ENCODE assay signal across 8 cellular contexts in genomic region chr6:118652051-118652699, GRCh38. TPM values are rescaled to one million over a fixed set of nuclear protein-coding genes. Genes with fewer than 3 reads are reported as not detected.
A peak's percentile ranks its signal among the peaks of the same experiment; 100 is the strongest.
DNase-seq lines count a peak whose midpoint lies in the region; ATAC-seq and TF ChIP-seq lines count a peak whose summit lies in the region.

No MANE protein-coding gene starts in this region.

- peak overlapping the region in 10 of 11 experiments; percentile 43 to 91 (median 68); a peak in 13 of 22 replicates for H3K27ac ChIP-seq in BLaER1 treated with 17β-estradiol and CSF1 and Interleukin-3, amounts not matched to agents 10 nM and 100 nM

- no peak for DNase-seq in Jurkat, Clone E6-1 (ENCODE audit: low read depth, low spot score)
- no peak for DNase-seq in chondrocyte (ENCODE audit: low spot score)
- no peak for DNase-seq in natural killer cell
- no peak for DNase-seq in RPMI8226
- DNase-seq in EL: no peak
- no peak for DNase-seq in stimulated activated CD4-positive, alpha-beta T cell treated with anti-CD3 and anti-CD28 coated beads, Interleukin-1b, Interleukin-23, amount 100 ng/mL, for 48 hours
- DNase-seq in pons (ENCODE audit: low spot score): no peak

- peaks cover 0 to 40% (median 12%) of the 10 kb centered on the region in 11 experiments; a peak in 15 of 22 replicates for H4K20me1 ChIP-seq in BLaER1 treated with 17β-estradiol and CSF1 and Interleukin-3, amounts not matched to agents 10 nM and 100 nM

- no peak for TF ChIP-seq CTCF in chondrocyte (IDR thresholded peaks at IDR 0.05)
- no peak for TF ChIP-seq CTCF in natural killer cell (IDR thresholded peaks at IDR 0.05)

- H3K36me3 Mint-ChIP-seq in chondrocyte (ENCODE audit: low read depth) (no peaks in the 10 kb centered on the region), natural killer cell (no peaks in the 10 kb centered on the region)

- peaks cover 0 to 22% (median 20%) of the 10 kb centered on the region in 11 experiments; a peak in 19 of 22 replicates for H3K27me3 ChIP-seq in BLaER1 treated with 17β-estradiol and CSF1 and Interleukin-3, amounts not matched to agents 10 nM and 100 nM

- H3K27me3 Mint-ChIP-seq in chondrocyte (ENCODE audit: low read depth) (no peaks in the 10 kb centered on the region), natural killer cell (ENCODE audit: low read depth in 2 of 2) (no peaks in the 10 kb centered on the region)

- intact Hi-C loops in natural killer cell (cut with micrococcal nuclease): no loop called here

- peak overlapping the region; percentile 85 for H3K4me3 Mint-ChIP-seq in chondrocyte (ENCODE audit: unreplicated experiment)
- H3K4me3 Mint-ChIP-seq in natural killer cell: peak overlapping the region; percentile 93

- H3K4me3 ChIP-seq in BLaER1 treated with 17β-estradiol and CSF1 and Interleukin-3, amounts not matched to agents 10 nM and 100 nM: peak overlapping the region; percentile 80 to 94 (median 86)
- H3K4me3 ChIP-seq in Jurkat, Clone E6-1 (ENCODE audit: low read length): peak overlapping the region; percentile 68

- H3K4me2 ChIP-seq in BLaER1 treated with 17β-estradiol and CSF1 and Interleukin-3, amounts not matched to agents 10 nM and 100 nM: peak overlapping the region; percentile 80 to 96 (median 91)

- no peak for ATAC-seq in natural killer cell

- H3K4me1 Mint-ChIP-seq in chondrocyte (ENCODE audit: low read depth): peaks cover 24% of the 10 kb centered on the region
- peaks cover 31 to 40% of the 10 kb centered on the region in 2 donors for H3K4me1 Mint-ChIP-seq in natural killer cell

- H3K36me3 ChIP-seq in BLaER1 treated with 17β-estradiol and CSF1 and Interleukin-3, amounts not matched to agents 10 nM and 100 nM: no peaks in the 10 kb centered on the region; a peak in 1 of 22 replicates

- H3K9me3 Mint-ChIP-seq in chondrocyte (ENCODE audit: low read depth): no peaks in the 10 kb centered on the region
- H3K9me3 Mint-ChIP-seq in natural killer cell: no peaks in the 10 kb centered on the region

- H3K27ac Mint-ChIP-seq in chondrocyte (ENCODE audit: unreplicated experiment) (peak overlapping the region; percentile 82), natural killer cell (peak overlapping the region; percentile 89 to 94)

- peaks cover 10 to 32% (median 24%) of the 10 kb centered on the region in 10 experiments; a peak in 19 of 20 replicates for H3K4me1 ChIP-seq in BLaER1 treated with 17β-estradiol and CSF1 and Interleukin-3, amounts not matched to agents 10 nM and 100 nM

- peak overlapping the region; percentile 78 to 94 (median 91) for H3K9ac ChIP-seq in BLaER1 treated with 17β-estradiol and CSF1 and Interleukin-3, amounts not matched to agents 10 nM and 100 nM

- H3K9me3 ChIP-seq in BLaER1 treated with 17β-estradiol and CSF1 and Interleukin-3, amounts not matched to agents 10 nM and 100 nM (replicated peaks in 1 of 11): no peaks in the 10 kb centered on the region

RNA-seq across cellular contexts. Expression of gene CEP85L, which starts 0.8 kb away (rescaled TPM):
- polyA plus RNA-seq in Jurkat, Clone E6-1 (2012; ENCODE audit: insufficient read depth, insufficient read length): 9.1 TPM
- 9.6 to 11.1 TPM (median 10.4 TPM) in 3 replicates for total RNA-seq in chondrocyte
- total RNA-seq in natural killer cell: 10 to 100 TPM; 75.0 to 85.2 (median 82.0) TPM
